Comparison of ENCODE assay signal across 20 cellular contexts in genomic region chr5:75848077-75848476, GRCh38.
A peak's percentile ranks its signal among the peaks of the same experiment; 100 is the strongest.
DNase-seq lines count a peak whose midpoint lies in the region; ATAC-seq and TF ChIP-seq lines count a peak whose summit lies in the region.
"Had no signal": no experiment of that assay in that cellular context is flagged by ENCODE, and none has a peak within 500 bp of the region (broad histone marks: within the 10 kb centered on the region; RNA-seq: fewer than 3 reads in every experiment).

No MANE protein-coding gene starts in this region.

- no peaks in the 10 kb centered on the region for H3K27me3 Mint-ChIP-seq in memory B cell

- 57% methylated on average over 1 of the region's 1 CpG for WGBS in right lobe of liver (ENCODE audit: insufficient coverage, low coverage, low lambda C conversion rate, missing lambda C conversion rate)

- H3K27ac ChIP-seq in BLaER1 treated with 17β-estradiol and CSF1 and Interleukin-3, amounts not matched to agents 10 nM and 100 nM: peak overlapping the region in 1 of 11 experiments; percentile 4; a peak in 2 of 22 replicates
- no peak overlapping the region for H3K27ac ChIP-seq in right lobe of liver
- H3K27ac ChIP-seq: GM23248 had no signal

- H4K20me1 ChIP-seq in BLaER1 treated with 17β-estradiol and CSF1 and Interleukin-3, amounts not matched to agents 10 nM and 100 nM: no peaks in the 10 kb centered on the region

- TF ChIP-seq CTCF in right lobe of liver (IDR thresholded peaks at IDR 0.05): no peak

- no peaks in the 10 kb centered on the region for H3K27me3 ChIP-seq in BLaER1 treated with 17β-estradiol and CSF1 and Interleukin-3, amounts not matched to agents 10 nM and 100 nM
- H3K27me3 ChIP-seq in right lobe of liver: no peaks in the 10 kb centered on the region

- H3K27ac Mint-ChIP-seq in memory B cell: peak overlapping the region; percentile 80
- H3K27ac Mint-ChIP-seq: CD4-positive, CD25-positive, alpha-beta regulatory T cell; H9; HFFc6 had no signal

- intact Hi-C loops in right lobe of liver (cut with DNase I): no loop called here

- H3K4me2 ChIP-seq in BLaER1 treated with 17β-estradiol and CSF1 and Interleukin-3, amounts not matched to agents 10 nM and 100 nM: peak overlapping the region; percentile 37 to 80 (median 59)

- H3K4me1 Mint-ChIP-seq in memory B cell: peaks cover 30% of the 10 kb centered on the region
- H3K4me1 Mint-ChIP-seq: CD4-positive, CD25-positive, alpha-beta regulatory T cell; H9 had no signal

- no peaks in the 10 kb centered on the region for H3K36me3 Mint-ChIP-seq in memory B cell
- H3K36me3 Mint-ChIP-seq: CD4-positive, CD25-positive, alpha-beta regulatory T cell had no signal

- H3K4me1 ChIP-seq in BLaER1 treated with 17β-estradiol and CSF1 and Interleukin-3, amounts not matched to agents 10 nM and 100 nM: peaks cover 13 to 31% (median 24%) of the 10 kb centered on the region in 10 experiments
- no peaks in the 10 kb centered on the region for H3K4me1 ChIP-seq in right lobe of liver

- no peak overlapping the region for H3K4me3 Mint-ChIP-seq in memory B cell
- H3K4me3 Mint-ChIP-seq: CD4-positive, CD25-positive, alpha-beta regulatory T cell; H9; HFFc6 had no signal

- H3K9ac ChIP-seq in BLaER1 treated with 17β-estradiol and CSF1 and Interleukin-3, amounts not matched to agents 10 nM and 100 nM: no peak overlapping the region
- H3K9ac ChIP-seq: GM23248 had no signal

- no peak overlapping the region for H3K4me3 ChIP-seq in BLaER1 treated with 17β-estradiol and CSF1 and Interleukin-3, amounts not matched to agents 10 nM and 100 nM
- no peak overlapping the region for H3K4me3 ChIP-seq in right lobe of liver
- H3K4me3 ChIP-seq: GM23248 had no signal

- H3K9me3 ChIP-seq in BLaER1 treated with 17β-estradiol and CSF1 and Interleukin-3, amounts not matched to agents 10 nM and 100 nM (replicated peaks in 1 of 11): no peaks in the 10 kb centered on the region
- H3K9me3 ChIP-seq in right lobe of liver: no peaks in the 10 kb centered on the region

- ATAC-seq in GM19324 (IDR thresholded peaks at IDR 0.05; ENCODE audit: low FRiP score, unreplicated experiment) (peak; percentile 10), HG03196 (IDR thresholded peaks at IDR 0.05; ENCODE audit: unreplicated experiment) (peak; percentile 10), memory B cell (ENCODE audit: low read depth) (no peak), right lobe of liver (no peak)

- TF ChIP-seq POLR2A in right lobe of liver (IDR thresholded peaks at IDR 0.05): no peak

- DNase-seq in memory B cell (ENCODE audit: low spot score in 2 of 2): no peak
- DNase-seq in EL: no peak
- no peak for DNase-seq in mesenteric fat pad (ENCODE audit: low spot score)
- no peak for DNase-seq in right lobe of liver
- DNase-seq in DMS 273 (lab: John Stamatoyannopoulos, UW; ENCODE audit: unreplicated experiment): no peak
- DNase-seq: CD4-positive, CD25-positive, alpha-beta regulatory T cell; DMS79; GM23248; H9; HFFc6; IMR-90; NCI-H1105 treated with DMSO at 0.1 percent for 48 hours; NCI-H2029 treated with DMSO at 0.1 percent for 48 hours; NCI-H2171; NCI-H524 treated with DMSO at 0.1 percent for 48 hours; NCI-H82; Right ventricle myocardium superior had no signal

- H3K36me3 ChIP-seq in BLaER1 treated with 17β-estradiol and CSF1 and Interleukin-3, amounts not matched to agents 10 nM and 100 nM: no peaks in the 10 kb centered on the region
- no peaks in the 10 kb centered on the region for H3K36me3 ChIP-seq in right lobe of liver

- no peaks in the 10 kb centered on the region for H3K9me3 Mint-ChIP-seq in memory B cell

Comparison
In these comparisons a context has a peak if more than half of its experiments do, and no peak if none do; other contexts are left out.
1. ATAC-seq: peak in GM19324 (single experiment) and HG03196 (single experiment); none in memory B cell (single experiment) and right lobe of liver (0 of 4).